8 cellular contexts compared by ENCODE assay signal in genomic region chr2:46010925-46011490, GRCh38.
A peak's percentile ranks its signal among the peaks of the same experiment; 100 is the strongest.
DNase-seq lines count a peak whose midpoint lies in the region; ATAC-seq and TF ChIP-seq lines count a peak whose summit lies in the region.

No MANE protein-coding gene starts in this region.

- no peaks in the 10 kb centered on the region for H3K27me3 Mint-ChIP-seq in activated T-helper 2 cell treated with anti-CD3 and anti-CD28 coated beads, Interferon-gamma antibody, Interleukin-2, Interleukin-4, amounts not matched to agents 10 μg/mL and 5 μg/mL and 100 μg/mL, durations not matched to agents 14 hours and 24 hours and 36 hours (ENCODE audit: low read depth)

- H3K9me3 Mint-ChIP-seq in activated T-helper 2 cell treated with anti-CD3 and anti-CD28 coated beads, Interferon-gamma antibody, Interleukin-2, Interleukin-4, amounts not matched to agents 10 μg/mL and 5 μg/mL and 100 μg/mL, durations not matched to agents 14 hours and 24 hours and 36 hours = no peaks in the 10 kb centered on the region

- peak overlapping the region; percentile 23 for H3K27ac Mint-ChIP-seq in activated T-helper 2 cell treated with anti-CD3 and anti-CD28 coated beads, Interferon-gamma antibody, Interleukin-2, Interleukin-4, amounts not matched to agents 10 μg/mL and 5 μg/mL and 100 μg/mL, durations not matched to agents 14 hours and 24 hours and 36 hours

- 38 to 39% methylated on average over 3 of the region's 3 CpGs for WGBS in heart right ventricle, 2 donors
- 38 to 46% (median 44%) methylated on average over 3 of the region's 3 CpGs for WGBS in spleen, 5 donors

- peak; percentile 56 for DNase-seq in SIG-M5 treated with dmso at 0.1 percent for 504 hours (lab: John Stamatoyannopoulos, UW; ENCODE audit: unreplicated experiment)
- no peak for DNase-seq in SIG-M5 (lab: John Stamatoyannopoulos, UW)
- DNase-seq in NCI-H1417 (lab: John Stamatoyannopoulos, UW) = peak; percentile 15 to 74 (median 46)
- no peak for DNase-seq in activated T-helper 2 cell treated with anti-CD3 and anti-CD28 coated beads, Interferon-gamma antibody, Interleukin-2, Interleukin-4, amounts not matched to agents 10 μg/mL and 5 μg/mL and 100 μg/mL, durations not matched to agents 14 hours and 24 hours and 36 hours (ENCODE audit: low spot score)
- DNase-seq in heart right ventricle = no peak
- no peak for DNase-seq in spleen
- DNase-seq in NK-92 treated with Interleukin-12 subunit alpha and Interleukin-12 subunit beta, amount 100 ng/mL, for 24 hours (lab: John Stamatoyannopoulos, UW) = no peak

- peak overlapping the region in 2 of 10 donors; percentile 19 to 22 for H3K27ac ChIP-seq in heart right ventricle
- H3K27ac ChIP-seq in spleen = no peak overlapping the region

- no peak overlapping the region for H3K4me3 ChIP-seq in heart right ventricle
- no peak overlapping the region for H3K4me3 ChIP-seq in spleen

- H3K36me3 Mint-ChIP-seq in activated T-helper 2 cell treated with anti-CD3 and anti-CD28 coated beads, Interferon-gamma antibody, Interleukin-2, Interleukin-4, amounts not matched to agents 10 μg/mL and 5 μg/mL and 100 μg/mL, durations not matched to agents 14 hours and 24 hours and 36 hours (ENCODE audit: low read depth) = peaks cover 23% of the 10 kb centered on the region

- peak; percentile 21 to 81 (median 72) for TF ChIP-seq CTCF in heart right ventricle (IDR thresholded peaks at IDR 0.05)
- peak in 9 of 11 experiments; percentile 14 to 67 (median 60) for TF ChIP-seq CTCF in spleen (IDR thresholded peaks at IDR 0.05 in 8 of 11, conservative IDR thresholded peaks at IDR 0.05 in 3 of 11)

- TF ChIP-seq POLR2A in spleen (IDR thresholded peaks at IDR 0.05) = no peak

- H3K4me3 Mint-ChIP-seq in activated T-helper 2 cell treated with anti-CD3 and anti-CD28 coated beads, Interferon-gamma antibody, Interleukin-2, Interleukin-4, amounts not matched to agents 10 μg/mL and 5 μg/mL and 100 μg/mL, durations not matched to agents 14 hours and 24 hours and 36 hours (ENCODE audit: low read depth) = no peak overlapping the region

- no peaks in the 10 kb centered on the region for H3K9me3 ChIP-seq in heart right ventricle
- no peaks in the 10 kb centered on the region for H3K9me3 ChIP-seq in spleen

- peaks cover 27% of the 10 kb centered on the region for H3K4me1 Mint-ChIP-seq in activated T-helper 2 cell treated with anti-CD3 and anti-CD28 coated beads, Interferon-gamma antibody, Interleukin-2, Interleukin-4, amounts not matched to agents 10 μg/mL and 5 μg/mL and 100 μg/mL, durations not matched to agents 14 hours and 24 hours and 36 hours (ENCODE audit: low read depth)

- H3K36me3 ChIP-seq in heart right ventricle = peaks cover 0 to 74% (median 11%) of the 10 kb centered on the region in 9 donors
- H3K36me3 ChIP-seq in spleen = peaks cover 0 to 79% (median 9%) of the 10 kb centered on the region in 6 donors

- H3K4me1 ChIP-seq in heart right ventricle = peaks cover 0 to 43% (median 19%) of the 10 kb centered on the region in 9 donors
- H3K4me1 ChIP-seq in spleen = peaks cover 0 to 22% (median 2%) of the 10 kb centered on the region in 6 donors

- intact Hi-C loops in activated T-helper 2 cell treated with anti-CD3 and anti-CD28 coated beads, Interferon-gamma antibody, Interleukin-2, Interleukin-4, amounts not matched to agents 10 μg/mL and 5 μg/mL and 100 μg/mL, durations not matched to agents 14 hours and 24 hours and 36 hours (cut with micrococcal nuclease) = loop anchor here (1.0 kb wide), 2 partner anchors 354 to 450 kb away; no protein-coding TSS in a partner anchor
- intact Hi-C loops in heart right ventricle (cut with DNase I) (loop anchor here in 7 of 10 donors (1.0 to 10.0 kb wide), 7 partner anchors 46 to 450 kb away; partner anchors contain the start of gene EPAS1 (in 2 of the 7)), spleen (cut with DNase I; ENCODE audit: low total_unique reads) (loop anchor here (5.0 kb wide), 1 partner anchor 446 kb away; no protein-coding TSS in a partner anchor)

- no peaks in the 10 kb centered on the region for H3K27me3 ChIP-seq in heart right ventricle
- H3K27me3 ChIP-seq in spleen (replicated peaks in 1 of 7) = no peaks in the 10 kb centered on the region

- ATAC-seq in heart right ventricle (peak in 5 of 8 donors; percentile 45 to 77 (median 60)), GM21515 (IDR thresholded peaks at IDR 0.05; ENCODE audit: unreplicated experiment) (no peak)

Comparison
In these comparisons a context has a peak if more than half of its experiments do, and no peak if none do; other contexts are left out.
1. DNase-seq: peak in SIG-M5 treated with dmso at 0.1 percent for 504 hours (single experiment) and NCI-H1417 (3 of 3); none in SIG-M5 (single experiment), activated T-helper 2 cell treated with anti-CD3 and anti-CD28 coated beads, Interferon-gamma antibody, Interleukin-2, Interleukin-4, amounts not matched to agents 10 μg/mL and 5 μg/mL and 100 μg/mL, durations not matched to agents 14 hours and 24 hours and 36 hours (single experiment), heart right ventricle (0 of 2), spleen (single experiment) and NK-92 treated with Interleukin-12 subunit alpha and Interleukin-12 subunit beta, amount 100 ng/mL, for 24 hours (single experiment).